ENCODE assay signal across 28 cellular contexts in genomic region chr15:68676926-68677325, GRCh38.
A peak's percentile ranks its signal among the peaks of the same experiment; 100 is the strongest.
DNase-seq lines count a peak whose midpoint lies in the region; ATAC-seq, FAIRE-seq and TF ChIP-seq lines count a peak whose summit lies in the region.
"Had no signal": no experiment of that assay in that cellular context is flagged by ENCODE, and none has a peak within 500 bp of the region (broad histone marks: within the 10 kb centered on the region; RNA-seq: fewer than 3 reads in every experiment).

No MANE protein-coding gene starts in this region.

- H3K36me3 ChIP-seq in kidney (ENCODE audit: control insufficient read depth in 1 of 2, insufficient read depth in 2 of 2, low read length in 2 of 2) = no peaks in the 10 kb centered on the region
- H3K36me3 ChIP-seq: HAP-1, SJSA1 had no signal

- peak overlapping the region in 3 of 5 experiments; percentile 51 to 66 (median 52) for H3K27ac Mint-ChIP-seq in brain
- H3K27ac Mint-ChIP-seq in activated T-cell treated with anti-CD3 and anti-CD28 coated beads, Interleukin-2, amount 50 U/mL, for 72 hours = no peak overlapping the region
- H3K27ac Mint-ChIP-seq: B cell; CD8-positive, alpha-beta T cell; HFFc6 had no signal

- FAIRE-seq in kidney (lab: Jason Lieb, UNC) = no peak
- FAIRE-seq: GM12878, RCC 7860 had no signal

- peak; percentile 23 for DNase-seq in activated CD4-positive, CD25-positive, alpha-beta regulatory T cell treated with anti-CD3 and anti-CD28 coated beads, Interleukin-2, amount 50 U/mL, for 72 hours
- DNase-seq in kidney (peak; percentile 7), substantia nigra (lab: John Stamatoyannopoulos, UW) (no peak), NCI-H2107 treated with DMSO at 0.1 percent for 48 hours (lab: John Stamatoyannopoulos, UW; ENCODE audit: unreplicated experiment) (no peak)
- DNase-seq in activated T-cell treated with anti-CD3 and anti-CD28 coated beads, Interleukin-2, amount 50 U/mL, for 72 hours = no peak
- DNase-seq: Caco-2; CD8-positive, alpha-beta T cell; DMS79; EL; GDM1; GOT3; HFFc6; NCI-H1092; NCI-H1417 treated with DMSO at 0.1 percent for 48 hours; NCI-H187; NCI-H2081 treated with DMSO at 0.1 percent for 48 hours; NCI-H774 had no signal

- intact Hi-C loops in kidney (cut with DNase I) = loop anchor here (10.0 kb wide), 1 partner anchor 372 kb away; no protein-coding TSS in a partner anchor

- no peak overlapping the region for H3K9ac ChIP-seq in kidney (ENCODE audit: low read length in 2 of 2)

- no peaks in the 10 kb centered on the region for H3K9me3 Mint-ChIP-seq in brain
- H3K9me3 Mint-ChIP-seq in activated T-cell treated with anti-CD3 and anti-CD28 coated beads, Interleukin-2, amount 50 U/mL, for 72 hours = no peaks in the 10 kb centered on the region
- H3K9me3 Mint-ChIP-seq: CD8-positive, alpha-beta T cell; HFFc6 had no signal

- no peaks in the 10 kb centered on the region for H3K36me3 Mint-ChIP-seq in brain
- H3K36me3 Mint-ChIP-seq in activated T-cell treated with anti-CD3 and anti-CD28 coated beads, Interleukin-2, amount 50 U/mL, for 72 hours (ENCODE audit: insufficient read depth in 2 of 2) = no peaks in the 10 kb centered on the region
- H3K36me3 Mint-ChIP-seq: CD8-positive, alpha-beta T cell had no signal

- H3K9me3 ChIP-seq in kidney (ENCODE audit: control insufficient read depth in 1 of 2, low read length in 2 of 2) = no peaks in the 10 kb centered on the region
- H3K9me3 ChIP-seq: Caco-2, HAP-1, SJSA1 had no signal

- no peak overlapping the region for H3K4me3 Mint-ChIP-seq in brain
- H3K4me3 Mint-ChIP-seq in activated T-cell treated with anti-CD3 and anti-CD28 coated beads, Interleukin-2, amount 50 U/mL, for 72 hours = no peak overlapping the region
- H3K4me3 Mint-ChIP-seq: B cell; CD8-positive, alpha-beta T cell; HFFc6 had no signal

- TF ChIP-seq CTCF in brain (conservative IDR thresholded peaks at IDR 0.05) (no peak), kidney (IDR thresholded peaks at IDR 0.05; ENCODE audit: borderline replicate concordance, extremely low read depth, insufficient read depth) (no peak)

- H3K4me3 ChIP-seq in kidney (ENCODE audit: low read length in 2 of 2) = no peak overlapping the region
- H3K4me3 ChIP-seq: GM12878, HAP-1, SJSA1 had no signal

- H3K4me1 ChIP-seq in kidney (ENCODE audit: control insufficient read depth in 1 of 2, insufficient read depth in 1 of 2, low read depth in 1 of 2, low read length in 2 of 2) = peaks cover 5 to 9% of the 10 kb centered on the region in 2 donors
- H3K4me1 ChIP-seq: Caco-2, HAP-1, SJSA1 had no signal

- no peak overlapping the region for H3K27ac ChIP-seq in kidney (ENCODE audit: low read depth in 2 of 2, low read length in 2 of 2)
- H3K27ac ChIP-seq in substantia nigra (ENCODE audit: low read depth, low read length, poor library complexity, severe bottlenecking) = peak overlapping the region; percentile 74
- H3K27ac ChIP-seq: 22Rv1, C4-2B, HL-60, SJSA1 had no signal

- no peak for ATAC-seq in activated CD4-positive, CD25-positive, alpha-beta regulatory T cell treated with anti-CD3 and anti-CD28 coated beads, Interleukin-2, amount 50 U/mL, for 24 hours
- ATAC-seq in GM18870 (IDR thresholded peaks at IDR 0.05; ENCODE audit: unreplicated experiment) = no peak
- no peak for ATAC-seq in activated T-cell treated with anti-CD3 and anti-CD28 coated beads, Interleukin-2, amount 50 U/mL, for 72 hours (replicated peaks in 1 of 2)
- ATAC-seq: CD8-positive, alpha-beta T cell; GM12878 had no signal

- H3K4me1 Mint-ChIP-seq in brain = peaks cover 54% of the 10 kb centered on the region
- no peaks in the 10 kb centered on the region for H3K4me1 Mint-ChIP-seq in activated T-cell treated with anti-CD3 and anti-CD28 coated beads, Interleukin-2, amount 50 U/mL, for 72 hours (ENCODE audit: low read depth)

- H3K27me3 Mint-ChIP-seq in brain = peaks cover 3% of the 10 kb centered on the region
- peaks cover 14% of the 10 kb centered on the region for H3K27me3 Mint-ChIP-seq in activated T-cell treated with anti-CD3 and anti-CD28 coated beads, Interleukin-2, amount 50 U/mL, for 72 hours (ENCODE audit: low read depth)

Comparison
In these comparisons a context has a peak if more than half of its experiments do, and no peak if none do; other contexts are left out.
1. DNase-seq: peak in activated CD4-positive, CD25-positive, alpha-beta regulatory T cell treated with anti-CD3 and anti-CD28 coated beads, Interleukin-2, amount 50 U/mL, for 72 hours (single experiment) and kidney (single experiment); none in substantia nigra (0 of 49), NCI-H2107 treated with DMSO at 0.1 percent for 48 hours (single experiment) and activated T-cell treated with anti-CD3 and anti-CD28 coated beads, Interleukin-2, amount 50 U/mL, for 72 hours (0 of 2).